Comparison of ENCODE assay signal across 24 cellular contexts in genomic region chr1:48214820-48215219, GRCh38. TPM values are rescaled to one million over a fixed set of nuclear protein-coding genes. Genes with fewer than 3 reads are reported as not detected.
A peak's percentile ranks its signal among the peaks of the same experiment; 100 is the strongest.
DNase-seq lines count a peak whose midpoint lies in the region; ATAC-seq, FAIRE-seq and TF ChIP-seq lines count a peak whose summit lies in the region.
"Had no signal": no experiment of that assay in that cellular context is flagged by ENCODE, and none has a peak within 500 bp of the region (broad histone marks: within the 10 kb centered on the region; RNA-seq: fewer than 3 reads in every experiment).

No MANE protein-coding gene starts in this region.

- H3K4me1 ChIP-seq in duodenal mucosa (ENCODE audit: control insufficient read depth in 1 of 2, insufficient read depth in 2 of 2, low read length in 2 of 2) (no peaks in the 10 kb centered on the region), HepG2 (ENCODE audit: insufficient read depth, low read length) (peaks cover 31% of the 10 kb centered on the region)
- H3K4me1 ChIP-seq: gastrocnemius medialis, HAP-1, thyroid gland had no signal

- H3K4me3 ChIP-seq in LNCaP clone FGC (ENCODE audit: low read depth, low read length) = no peak overlapping the region
- no peak overlapping the region for H3K4me3 ChIP-seq in duodenal mucosa (ENCODE audit: low read depth in 1 of 2, low read length in 2 of 2)
- no peak overlapping the region for H3K4me3 ChIP-seq in HepG2 (replicated peaks in 1 of 3; ENCODE audit: insufficient read depth in 1 of 3, low read depth in 2 of 3, low read length in 3 of 3)
- H3K4me3 ChIP-seq: gastrocnemius medialis, HAP-1, PC-9, thyroid gland had no signal

- no peak for TF ChIP-seq RAD21 in HepG2 (CRISPR knock-in tag; IDR thresholded peaks at IDR 0.05)

- no peaks in the 10 kb centered on the region for H3K79me2 ChIP-seq in HepG2 (ENCODE audit: insufficient read depth, low read length)

- no peak for FAIRE-seq in HepG2 (lab: Jason Lieb, UNC)
- FAIRE-seq: D721Med, GM12892 had no signal

- H3K36me3 ChIP-seq in duodenal mucosa (ENCODE audit: control insufficient read depth in 1 of 2, insufficient read depth in 2 of 2, low read length in 2 of 2) (no peaks in the 10 kb centered on the region), HepG2 (replicated peaks in 1 of 2; ENCODE audit: control insufficient read depth in 1 of 2, insufficient read depth in 2 of 2, low read length in 2 of 2) (no peaks in the 10 kb centered on the region)
- H3K36me3 ChIP-seq: gastrocnemius medialis, HAP-1, thyroid gland had no signal

- POLR2A ChIA-PET in HepG2 (lab: Yijun Ruan, JAX) = no interaction called here

- no peak for TF ChIP-seq POLR2A in HepG2 (IDR thresholded peaks at IDR 0.05; ENCODE audit: insufficient read depth in 1 of 2, low read depth in 2 of 2, low read length in 2 of 2)

- no peak overlapping the region for H3K9ac ChIP-seq in duodenal mucosa (ENCODE audit: low read depth in 1 of 2, low read length in 2 of 2)
- no peak overlapping the region for H3K9ac ChIP-seq in HepG2 (ENCODE audit: insufficient read depth, low read depth, low read length)

- BruUV-seq in HepG2 (replicated peaks; lab: Mats Ljungman, UMichigan) = no TSS peak

- peak; percentile 60 for DNase-seq in LNCaP clone FGC (ENCODE audit: low read depth)
- DNase-seq in HepG2 (ENCODE audit: low spot score) = no peak
- DNase-seq in sciatic nerve (ENCODE audit: low spot score) = no peak
- DNase-seq in activated T-cell treated with anti-CD3 and anti-CD28 coated beads, Interleukin-2, amount 50 U/mL, for 1 hour = no peak
- no peak for DNase-seq in HuH-7 (ENCODE audit: low spot score)
- DNase-seq: activated naive CD8-positive, alpha-beta T cell treated with anti-CD3 and anti-CD28 coated beads for 36 hours; activated T-cell treated with anti-CD3 and anti-CD28 coated beads, Interleukin-2, amount 50 U/mL, for 24 hours; AML-193; gastrocnemius medialis; GDM1; NCI-H1048; NCI-H2107; NCI-H526; PC-9 had no signal

- no peaks in the 10 kb centered on the region for H4K20me1 ChIP-seq in HepG2 (ENCODE audit: insufficient read depth, low read length)

- TF ChIP-seq EP300 in HepG2 (IDR thresholded peaks at IDR 0.05; ENCODE audit: low read depth in 2 of 2, low read length in 2 of 2) (no peak), HepG2 (CRISPR knock-in tag; IDR thresholded peaks at IDR 0.05; ENCODE audit: borderline replicate concordance) (no peak)

- intact Hi-C loops in HepG2 (cut with micrococcal nuclease; ENCODE audit: unreplicated experiment) = no loop called here
- intact Hi-C loops in sciatic nerve (cut with DNase I) = no loop called here

- in situ Hi-C loops in HepG2 (cut with HindIII; ENCODE audit: extremely low pct_ligation_motif_present, low pct_unique_long_range_greater_than_20kb) = no loop called here

- CTCF ChIA-PET in HepG2 (lab: Yijun Ruan, JAX; ENCODE audit: low intra/inter-chr PET ratio, low total read pairs) = no interaction called here

- H3K27ac ChIP-seq in duodenal mucosa (ENCODE audit: low read depth, low read length) (peak overlapping the region; percentile 11), HepG2 (ENCODE audit: extremely low read length, insufficient read depth, low read length) (no peak overlapping the region)
- H3K27ac ChIP-seq: gastrocnemius medialis, PC-9 had no signal

- ATAC-seq in HepG2 (no peak), sciatic nerve (peak; percentile 65), GM21390 (IDR thresholded peaks at IDR 0.05; ENCODE audit: unreplicated experiment) (no peak), HG03469 (IDR thresholded peaks at IDR 0.05; ENCODE audit: unreplicated experiment) (no peak)
- ATAC-seq: SK-N-SH treated with all-trans-retinoic acid at 6 μM for 48 hours had no signal

- no peak overlapping the region for H2AFZ ChIP-seq in HepG2 (ENCODE audit: low read length)
- H2AFZ ChIP-seq: PC-9 had no signal

- no peak for TF ChIP-seq CTCF in LNCaP clone FGC (IDR thresholded peaks at IDR 0.05; ENCODE audit: control insufficient read depth, extremely low read depth, insufficient read depth)
- no peak for TF ChIP-seq CTCF in HepG2 (CRISPR knock-in tag; IDR thresholded peaks at IDR 0.05)

- 58% methylated on average over 4 of the region's 4 CpGs for WGBS in HepG2 (ENCODE audit: low lambda C conversion rate)

- H3K4me2 ChIP-seq in HepG2 (ENCODE audit: low read depth, low read length) = 0 out of 2 replicates have a peak overlapping the region, but pooled peaks have one; percentile 42
- H3K4me2 ChIP-seq: PC-9 had no signal

- H3K9me3 ChIP-seq in duodenal mucosa (ENCODE audit: control insufficient read depth in 1 of 2, low read length in 2 of 2) = no peaks in the 10 kb centered on the region
- no peaks in the 10 kb centered on the region for H3K9me3 ChIP-seq in HepG2 (ENCODE audit: low read length)
- H3K9me3 ChIP-seq: gastrocnemius medialis, HAP-1, thyroid gland had no signal

- no peaks in the 10 kb centered on the region for H3K27me3 ChIP-seq in duodenal mucosa (ENCODE audit: control insufficient read depth in 1 of 2, insufficient read depth in 2 of 2, low read length in 2 of 2)
- peaks cover 0 to 15% of the 10 kb centered on the region in 2 experiments; a peak in 3 of 5 replicates for H3K27me3 ChIP-seq in HepG2 (ENCODE audit: control insufficient read depth in 1 of 2, insufficient read depth in 2 of 2, low read length in 2 of 2)
- H3K27me3 ChIP-seq: gastrocnemius medialis, thyroid gland had no signal

TF ChIP-seq in HepG2, 621 proteins besides CTCF, POLR2A, EP300 and RAD21:
- TF ChIP-seq FIP1L1 (IDR thresholded peaks at IDR 0.05; ENCODE audit: borderline replicate concordance, insufficient read depth, low read depth, low read length) = no peak
- no peak for TF ChIP-seq ZNF232 (CRISPR knock-in tag; IDR thresholded peaks at IDR 0.05; ENCODE audit: borderline replicate concordance)
- no peak for TF ChIP-seq ZNF24 (IDR thresholded peaks at IDR 0.05)

RNA-seq across cellular contexts. Expression of gene SLC5A9, which starts 7.7 kb away (rescaled TPM):
- total RNA-seq in HepG2 (2016; rRNA removed; fragmentation: Illumina TruSeq; extraction: Trizol) = 12.5 and 42.0 TPM in 2 replicates
- total RNA-seq in HepG2 (2016; cell fraction: cytosol; rRNA removed; fragmentation: Illumina TruSeq; extraction: Trizol; ENCODE audit: low read depth) = 5.6 and 7.3 TPM in 2 replicates
- 12.1 and 46.2 TPM in 2 replicates for total RNA-seq in HepG2 (2016; cell fraction: insoluble cytoplasmic fraction; rRNA removed; fragmentation: Illumina TruSeq; extraction: Trizol)
- total RNA-seq in HepG2 (2016; cell fraction: membrane; rRNA removed; fragmentation: Illumina TruSeq; extraction: Trizol) = 10.8 and 12.4 TPM in 2 replicates
- 48.7 and 58.9 TPM in 2 replicates for total RNA-seq in HepG2 (2016; cell fraction: nucleus; rRNA removed; fragmentation: Illumina TruSeq; extraction: Trizol)
- polyA plus RNA-seq in HepG2 (2011; rRNA removed) = 65.0 and 66.4 TPM in 2 replicates
- 31.0 and 34.1 TPM in 2 replicates for polyA plus RNA-seq in HepG2 (2011; cell fraction: cytosol; rRNA removed)
- polyA plus RNA-seq in HepG2 (2011; cell fraction: nucleus; rRNA removed) = 293 and 346 TPM in 2 replicates
- 27.5 and 39.2 TPM in 2 replicates for polyA plus RNA-seq in HepG2 (2012)
- polyA plus RNA-seq in HepG2 (2016; cell fraction: cytosol; fragmentation: Illumina TruSeq; extraction: Trizol; ENCODE audit: low read depth) = 4.2 and 4.7 TPM in 2 replicates
- 12.4 and 12.6 TPM in 2 replicates for polyA plus RNA-seq in HepG2 (2016; cell fraction: insoluble cytoplasmic fraction; fragmentation: Illumina TruSeq; extraction: Trizol; ENCODE audit: low read depth)
- 6.8 and 9.0 TPM in 2 replicates for polyA plus RNA-seq in HepG2 (2016; cell fraction: membrane; fragmentation: Illumina TruSeq; extraction: Trizol; ENCODE audit: low read depth)
- 122 TPM in 2 replicates for polyA plus RNA-seq in HepG2 (2016; cell fraction: nucleus; fragmentation: Illumina TruSeq; extraction: Trizol; ENCODE audit: insufficient read depth, low read depth)
- polyA minus RNA-seq in HepG2 (2011; rRNA and poly(A)+ RNA removed; ENCODE audit: low replicate concordance) = 0.07 and 112 TPM in 2 replicates
- polyA minus RNA-seq in HepG2 (2011; cell fraction: cytosol; rRNA and poly(A)+ RNA removed) = 12.0 and 15.6 TPM in 2 replicates
- polyA minus RNA-seq in HepG2 (2011; cell fraction: nucleus; rRNA and poly(A)+ RNA removed) = 54.7 and 62.5 TPM in 2 replicates
- 0.40 TPM for total RNA-seq in sciatic nerve
- total RNA-seq: activated naive CD8-positive, alpha-beta T cell treated with anti-CD3 and anti-CD28 coated beads for 36 hours; gastrocnemius medialis; PC-9; skeletal muscle tissue; thyroid gland had no signal
- polyA plus RNA-seq: IgD-negative memory B cell had no signal
